Comparison of ENCODE assay signal across 8 cellular contexts in the genomic region with DNA sequence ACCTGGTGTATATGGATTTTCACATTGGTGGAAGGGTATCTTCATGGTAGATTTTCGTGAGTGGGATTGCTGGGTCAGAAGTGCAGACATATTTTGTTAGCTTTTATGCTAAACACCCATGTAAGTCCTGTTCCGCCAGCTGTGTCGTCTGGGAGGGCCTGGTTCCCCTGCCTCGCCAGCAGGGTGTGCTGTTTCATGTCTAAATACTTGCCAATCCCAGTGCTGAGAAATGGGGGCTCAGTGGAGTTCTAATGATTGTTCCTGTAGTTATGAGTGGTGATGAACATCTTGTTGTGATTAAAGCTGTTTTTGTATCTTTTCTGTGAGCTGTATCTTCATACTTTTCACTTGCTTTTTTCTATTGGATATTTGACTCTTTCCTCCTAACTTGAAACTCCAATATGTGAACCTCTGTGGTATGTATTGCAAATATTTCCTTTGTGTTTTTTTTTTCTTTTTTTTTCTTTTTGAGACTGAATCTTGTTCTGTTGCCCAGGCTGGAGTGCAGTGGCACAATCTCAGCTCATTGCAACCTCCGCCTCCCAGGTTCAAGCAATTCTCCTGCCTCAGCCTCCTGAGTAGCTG.
A peak's percentile ranks its signal among the peaks of the same experiment; 100 is the strongest.
DNase-seq lines count a peak whose midpoint lies in the region.

No MANE protein-coding gene starts in this region.

- no peaks in the 10 kb centered on the region for H3K9me3 Mint-ChIP-seq in activated naive CD4-positive, alpha-beta T cell treated with anti-CD3 and anti-CD28 coated beads, Interleukin-2, amount 10 ng/mL, durations not matched to agents 7 days and 5 days

- no peaks in the 10 kb centered on the region for H3K27me3 Mint-ChIP-seq in activated naive CD4-positive, alpha-beta T cell treated with anti-CD3 and anti-CD28 coated beads, Interleukin-2, amount 10 ng/mL, durations not matched to agents 7 days and 5 days

- CTCF ChIA-PET in activated naive CD4-positive, alpha-beta T cell treated with anti-CD3 and anti-CD28 coated beads, Interleukin-2, amount 10 ng/mL, durations not matched to agents 7 days and 5 days (lab: Charles Lee): interaction anchor here (0.6 to 2.8 kb wide), 10 partner anchors 16 to 584 kb away, joined by 3 to 15 read pairs (median 3); no protein-coding TSS in a partner anchor

- H3K27ac Mint-ChIP-seq in activated naive CD4-positive, alpha-beta T cell treated with anti-CD3 and anti-CD28 coated beads, Interleukin-2, amount 10 ng/mL, durations not matched to agents 7 days and 5 days: no peak overlapping the region

- no peak overlapping the region for H3K4me3 Mint-ChIP-seq in activated naive CD4-positive, alpha-beta T cell treated with anti-CD3 and anti-CD28 coated beads, Interleukin-2, amount 10 ng/mL, durations not matched to agents 7 days and 5 days

- H3K4me1 Mint-ChIP-seq in activated naive CD4-positive, alpha-beta T cell treated with anti-CD3 and anti-CD28 coated beads, Interleukin-2, amount 10 ng/mL, durations not matched to agents 7 days and 5 days: peaks cover 5% of the 10 kb centered on the region

- peak; percentile 30 for DNase-seq in SKM-1 treated with dmso at 0.1 percent for 144 hours (lab: John Stamatoyannopoulos, UW; ENCODE audit: unreplicated experiment)
- no peak for DNase-seq in SKM-1 (lab: John Stamatoyannopoulos, UW; ENCODE audit: unreplicated experiment)
- peak; percentile 48 for DNase-seq in NCI-H69 (lab: John Stamatoyannopoulos, UW)
- DNase-seq in activated naive CD4-positive, alpha-beta T cell treated with anti-CD3 and anti-CD28 coated beads, Interleukin-2, amount 10 ng/mL, durations not matched to agents 7 days and 5 days: peak; percentile 45
- peak; percentile 17 for DNase-seq in iPS DF 19.7 (ENCODE audit: low read depth, low spot score)
- DNase-seq in stimulated activated CD4-positive, alpha-beta T cell treated with anti-CD3 and anti-CD28 coated beads, TNF-alpha, amount 100 ng/mL, for 24 hours (ENCODE audit: low read depth in 3 of 3): peak; percentile 5 to 19 (median 15)
- DNase-seq in NCI-H1092 treated with DMSO at 0.1 percent for 48 hours (lab: John Stamatoyannopoulos, UW): no peak
- DNase-seq in NOMO-1 (lab: John Stamatoyannopoulos, UW; ENCODE audit: unreplicated experiment in 2 of 2): no peak

- peaks cover 11% of the 10 kb centered on the region for H3K36me3 Mint-ChIP-seq in activated naive CD4-positive, alpha-beta T cell treated with anti-CD3 and anti-CD28 coated beads, Interleukin-2, amount 10 ng/mL, durations not matched to agents 7 days and 5 days

Comparison
In these comparisons a context has a peak if more than half of its experiments do, and no peak if none do; other contexts are left out.
1. DNase-seq: peak in SKM-1 treated with dmso at 0.1 percent for 144 hours (single experiment), NCI-H69 (single experiment), activated naive CD4-positive, alpha-beta T cell treated with anti-CD3 and anti-CD28 coated beads, Interleukin-2, amount 10 ng/mL, durations not matched to agents 7 days and 5 days (single experiment), iPS DF 19.7 (single experiment) and stimulated activated CD4-positive, alpha-beta T cell treated with anti-CD3 and anti-CD28 coated beads, TNF-alpha, amount 100 ng/mL, for 24 hours (3 of 3); none in SKM-1 (single experiment), NCI-H1092 treated with DMSO at 0.1 percent for 48 hours (single experiment) and NOMO-1 (0 of 2).